In the genomic region with DNA sequence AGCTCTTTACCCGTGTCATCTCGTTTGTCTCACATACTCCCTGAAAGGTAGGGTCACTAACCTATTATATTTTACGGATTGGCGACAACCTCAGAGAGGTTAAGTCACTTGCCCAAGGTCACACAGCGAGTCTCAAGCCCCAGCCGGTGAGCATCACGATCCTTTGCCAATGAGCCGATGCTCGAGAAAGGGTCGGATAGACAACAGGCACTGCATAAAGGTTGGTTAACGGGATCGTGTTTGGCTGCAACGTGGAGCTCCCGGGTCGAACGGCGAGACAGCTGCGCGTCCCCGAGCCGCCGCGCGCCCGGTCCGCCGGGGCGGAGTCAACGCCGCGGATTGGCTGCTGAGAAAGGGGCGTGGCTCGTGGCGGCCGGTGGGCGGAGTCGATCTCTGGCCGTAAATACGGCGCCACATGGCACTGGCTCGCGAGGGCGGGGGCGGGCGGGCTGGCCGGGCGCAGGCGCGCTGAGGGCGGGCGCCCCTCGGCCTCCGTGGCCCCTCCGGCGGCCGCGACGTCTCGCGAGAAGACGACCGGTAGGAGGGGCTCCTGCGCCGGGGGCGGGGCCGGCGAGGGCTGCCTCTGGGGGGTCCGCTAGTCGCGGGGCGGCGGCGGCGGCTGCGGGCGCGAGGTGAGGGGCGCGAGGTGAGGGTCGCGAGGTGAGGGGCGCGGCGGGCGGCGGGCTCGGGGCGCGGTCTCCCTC, we compare ENCODE assay signal across 1 cellular context.
TF ChIP-seq lines count a peak whose summit lies in the region.

A gene (plus strand): TSS at position 598 of the 704 bp plus-strand sequence. CDS start 29,029 bp downstream, outside the sequence.

TF ChIP-seq in endothelial cell of umbilical vein, 7 proteins besides CTCF, POLR2A, EP300 and RAD21:
- TF ChIP-seq GATA2 (IDR thresholded peaks at IDR 0.05; ENCODE audit: insufficient read depth, insufficient read length, low read depth, low read length) (no peak), MYC (IDR thresholded peaks at IDR 0.05; ENCODE audit: low read depth, low read length) (no peak), EZH2 (IDR thresholded peaks at IDR 0.05; ENCODE audit: borderline replicate concordance, low read depth, low read length, severe bottlenecking) (no peak), POLR2AphosphoS5 (IDR thresholded peaks at IDR 0.05; ENCODE audit: insufficient read depth, low read depth, low read length) (peak; percentile 77)
- TF ChIP-seq, protein P1, sequence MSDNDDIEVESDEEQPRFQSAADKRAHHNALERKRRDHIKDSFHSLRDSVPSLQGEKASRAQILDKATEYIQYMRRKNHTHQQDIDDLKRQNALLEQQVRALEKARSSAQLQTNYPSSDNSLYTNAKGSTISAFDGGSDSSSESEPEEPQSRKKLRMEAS (IDR thresholded peaks at IDR 0.05; ENCODE audit: insufficient read depth, insufficient read length): peak; percentile 32
